In the genomic region with DNA sequence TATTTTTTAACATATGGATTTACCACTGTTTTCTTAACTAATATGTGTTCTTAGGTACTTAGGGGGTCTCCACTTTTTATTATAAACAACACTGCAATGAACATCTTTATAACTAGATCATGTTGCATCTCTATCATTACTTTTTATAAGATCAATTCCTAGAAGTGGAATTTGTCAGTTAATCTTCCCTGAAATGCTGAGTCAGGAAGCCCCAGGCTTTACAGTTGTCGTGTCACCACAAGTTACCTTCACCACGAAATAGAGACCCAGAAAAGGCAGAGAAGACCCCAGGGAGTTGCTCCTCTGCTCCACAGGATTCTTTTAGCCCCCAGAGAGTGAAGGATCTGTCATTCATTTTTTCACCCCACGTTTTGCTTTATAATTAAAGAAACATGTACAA, we compare ENCODE assay signal across 26 cellular contexts. TPM values are rescaled to one million over a fixed set of nuclear protein-coding genes. Genes with fewer than 3 reads are reported as not detected.
DNase-seq lines count a peak whose midpoint lies in the region; ATAC-seq, FAIRE-seq and TF ChIP-seq lines count a peak whose summit lies in the region.
"Had no signal": no experiment of that assay in that cellular context is flagged by ENCODE, and none has a peak within 500 bp of the region (broad histone marks: within the 10 kb centered on the region; RNA-seq: fewer than 3 reads in every experiment).

No MANE protein-coding gene starts in this region.

- no peak overlapping the region for H3K14ac ChIP-seq in H1 (ENCODE audit: insufficient read length)

- BruUV-seq in HepG2 (replicated peaks; lab: Mats Ljungman, UMichigan) = no TSS peak

- H4K8ac ChIP-seq in H1 (ENCODE audit: extremely low read depth, insufficient read depth, low read length) = no peak overlapping the region

- H3K4me2 ChIP-seq in HepG2 (ENCODE audit: low read depth, low read length) = no peak overlapping the region
- H3K4me2 ChIP-seq in H1 (ENCODE audit: insufficient read depth in 1 of 2, low read depth in 2 of 2, low read length in 2 of 2) = no peak overlapping the region
- H3K4me2 ChIP-seq: BLaER1 had no signal

- H4K20me1 ChIP-seq in HepG2 (ENCODE audit: insufficient read depth, low read length) (no peaks in the 10 kb centered on the region), H1 (replicated peaks in 1 of 2; ENCODE audit: control insufficient read depth in 1 of 2, insufficient read depth in 2 of 2, low read length in 2 of 2) (no peaks in the 10 kb centered on the region)
- H4K20me1 ChIP-seq: BLaER1 had no signal

- H3K4me1 ChIP-seq in HepG2 (ENCODE audit: insufficient read depth, low read length) = no peaks in the 10 kb centered on the region
- H3K4me1 ChIP-seq in right lobe of liver = no peaks in the 10 kb centered on the region
- peaks cover 0 to 3% (median 0%) of the 10 kb centered on the region in 4 experiments; a peak in 1 of 7 replicates for H3K4me1 ChIP-seq in H1 (replicated peaks in 1 of 4; ENCODE audit: control insufficient read depth in 3 of 4, insufficient read depth in 4 of 4, low read length in 3 of 4)
- no peaks in the 10 kb centered on the region for H3K4me1 ChIP-seq in heart left ventricle
- H3K4me1 ChIP-seq: BE2C, BLaER1 had no signal

- WGBS in HepG2 (ENCODE audit: low lambda C conversion rate) = 4% methylated on average over 3 of the region's 3 CpGs
- 35% methylated on average over 3 of the region's 3 CpGs for WGBS in right lobe of liver (ENCODE audit: insufficient coverage, low coverage, low lambda C conversion rate, missing lambda C conversion rate)
- whole genome bisulfite sequencing in H1 (ENCODE audit: extremely low coverage in 1 of 2, insufficient coverage in 1 of 2, insufficient read length in 1 of 2, insufficient replicate concordance in 2 of 2, low coverage in 1 of 2, low lambda C conversion rate in 2 of 2, missing lambda C conversion rate in 1 of 2), 2 experiments = 78% methylated on average over 3 of the region's 3 CpGs; no CpG with 5 or more reads in 1 of the 2 experiments
- WGBS in heart left ventricle, 4 donors = 43 to 48% (median 48%) methylated on average over 3 of the region's 3 CpGs

- TF ChIP-seq RAD21 in HepG2 (CRISPR knock-in tag; IDR thresholded peaks at IDR 0.05) = no peak
- no peak for TF ChIP-seq RAD21 in H1 (IDR thresholded peaks at IDR 0.05 in 1 of 2, conservative IDR thresholded peaks at IDR 0.05 in 1 of 2; ENCODE audit: low read depth in 2 of 2, low read length in 2 of 2)

- TF ChIP-seq CTCF in HepG2 (CRISPR knock-in tag; IDR thresholded peaks at IDR 0.05) (no peak), right lobe of liver (IDR thresholded peaks at IDR 0.05) (no peak), H1 (IDR thresholded peaks at IDR 0.05; ENCODE audit: control extremely low read depth in 1 of 3, insufficient read depth in 1 of 3, low read depth in 1 of 3, low read length in 3 of 3) (no peak), heart left ventricle (IDR thresholded peaks at IDR 0.05) (no peak)

- no peak overlapping the region for H2BK20ac ChIP-seq in H1 (ENCODE audit: low read length)

- H3K4me3 ChIP-seq in HepG2 (replicated peaks in 1 of 3; ENCODE audit: insufficient read depth in 1 of 3, low read depth in 2 of 3, low read length in 3 of 3) (no peak overlapping the region), right lobe of liver (no peak overlapping the region), H1 (ENCODE audit: extremely low read depth in 1 of 4, insufficient read depth in 2 of 4, low read depth in 3 of 4, low read length in 4 of 4) (no peak overlapping the region), heart left ventricle (no peak overlapping the region)
- H3K4me3 ChIP-seq: BLaER1, GM12878 had no signal

- no peak overlapping the region for H3K4ac ChIP-seq in H1 (replicated peaks; ENCODE audit: insufficient read length, low read depth, low read length)

- no peaks in the 10 kb centered on the region for H3K23me2 ChIP-seq in H1 (ENCODE audit: low read depth, low read length)

- TF ChIP-seq POLR2A in HepG2 (IDR thresholded peaks at IDR 0.05; ENCODE audit: insufficient read depth in 1 of 2, low read depth in 2 of 2, low read length in 2 of 2) (no peak), right lobe of liver (IDR thresholded peaks at IDR 0.05) (no peak), H1 (IDR thresholded peaks at IDR 0.05; ENCODE audit: control extremely low read depth in 1 of 2, low read depth in 2 of 2, low read length in 2 of 2) (no peak), heart left ventricle (IDR thresholded peaks at IDR 0.05) (no peak)

- no peak overlapping the region for H2BK15ac ChIP-seq in H1 (ENCODE audit: low read length)

- H3K56ac ChIP-seq in H1 (replicated peaks; ENCODE audit: insufficient read length, low read depth, low read length) = no peak overlapping the region

- no peak overlapping the region for H2AK5ac ChIP-seq in H1 (ENCODE audit: low read depth, low read length)

- no peak for ATAC-seq in HepG2
- no peak for ATAC-seq in right lobe of liver
- ATAC-seq in heart left ventricle = no peak
- ATAC-seq: GM12878 had no signal

- no peak overlapping the region for H2BK120ac ChIP-seq in H1 (replicated peaks; ENCODE audit: low read depth, low read length)

- CTCF ChIA-PET in HepG2 (lab: Yijun Ruan, JAX; ENCODE audit: low intra/inter-chr PET ratio, low total read pairs) (no interaction called here), H1 (lab: Charles Lee; ENCODE audit: partially characterized antibody) (interaction anchor here (1.1 kb wide), 1 partner anchor 11 kb away, joined by 3 read pairs; no protein-coding TSS in a partner anchor)

- H3K27ac ChIP-seq in HepG2 (ENCODE audit: extremely low read length, insufficient read depth, low read length) (no peak overlapping the region), right lobe of liver (no peak overlapping the region), H1 (ENCODE audit: low read depth, low read length) (no peak overlapping the region), caudate nucleus (ENCODE audit: low read depth, low read length) (no peak overlapping the region), heart left ventricle (no peak overlapping the region)
- H3K27ac ChIP-seq: 22Rv1, BLaER1 had no signal

- H3K9ac ChIP-seq in HepG2 (ENCODE audit: insufficient read depth, low read depth, low read length) (no peak overlapping the region), H1 (replicated peaks in 1 of 4; ENCODE audit: extremely low read depth in 1 of 4, low read depth in 3 of 4, low read length in 3 of 4) (no peak overlapping the region)
- H3K9ac ChIP-seq: BLaER1 had no signal

- H3K18ac ChIP-seq in H1 (ENCODE audit: extremely low read depth, low read length) = no peak overlapping the region

- H4K91ac ChIP-seq in H1 (replicated peaks; ENCODE audit: insufficient read length, low read length) = no peak overlapping the region

- H3K79me2 ChIP-seq in HepG2 (ENCODE audit: insufficient read depth, low read length) (no peaks in the 10 kb centered on the region), H1 (ENCODE audit: control insufficient read depth in 1 of 2, insufficient read depth in 2 of 2, low read length in 2 of 2) (no peaks in the 10 kb centered on the region)

- POLR2A ChIA-PET in HepG2 (lab: Yijun Ruan, JAX) (no interaction called here), H1 (lab: Charles Lee; ENCODE audit: partially characterized antibody) (no interaction called here)

- no peak overlapping the region for H2BK12ac ChIP-seq in H1 (ENCODE audit: low read depth, low read length)

- no peaks in the 10 kb centered on the region for H3K36me3 ChIP-seq in HepG2 (replicated peaks in 1 of 2; ENCODE audit: control insufficient read depth in 1 of 2, insufficient read depth in 2 of 2, low read length in 2 of 2)
- H3K36me3 ChIP-seq in right lobe of liver = no peaks in the 10 kb centered on the region
- H3K36me3 ChIP-seq in H1 (ENCODE audit: control insufficient read depth in 2 of 4, insufficient read depth in 4 of 4, low read length in 3 of 4) = no peaks in the 10 kb centered on the region
- no peaks in the 10 kb centered on the region for H3K36me3 ChIP-seq in heart left ventricle
- H3K36me3 ChIP-seq: BE2C, BLaER1 had no signal

- no peak overlapping the region for H2AFZ ChIP-seq in HepG2 (ENCODE audit: low read length)
- H2AFZ ChIP-seq in H1 (ENCODE audit: low read length) = no peak overlapping the region

- no peak overlapping the region for H2BK5ac ChIP-seq in H1 (ENCODE audit: low read depth, low read length)

- H3K9me3 ChIP-seq in HepG2 (ENCODE audit: low read length) (no peaks in the 10 kb centered on the region), right lobe of liver (no peaks in the 10 kb centered on the region), H1 (ENCODE audit: insufficient read depth in 2 of 2, low read depth in 1 of 2, low read length in 1 of 2) (no peaks in the 10 kb centered on the region), heart left ventricle (no peaks in the 10 kb centered on the region)
- H3K9me3 ChIP-seq: BE2C, BLaER1 had no signal

- in situ Hi-C loops in HepG2 (cut with HindIII; ENCODE audit: extremely low pct_ligation_motif_present, low pct_unique_long_range_greater_than_20kb) = no loop called here

- no peaks in the 10 kb centered on the region for H3K79me1 ChIP-seq in H1 (ENCODE audit: low read depth, low read length)

- intact Hi-C loops in HepG2 (cut with micrococcal nuclease; ENCODE audit: unreplicated experiment) (no loop called here), right lobe of liver (cut with DNase I) (no loop called here), heart left ventricle (cut with DNase I) (no loop called here)

- H3K27me3 ChIP-seq in HepG2 (ENCODE audit: control insufficient read depth in 1 of 2, insufficient read depth in 2 of 2, low read length in 2 of 2) (no peaks in the 10 kb centered on the region; a peak in 1 of 5 replicates), right lobe of liver (no peaks in the 10 kb centered on the region), H1 (replicated peaks in 1 of 4; ENCODE audit: control insufficient read depth in 3 of 4, extremely low read depth in 1 of 4, insufficient read depth in 3 of 4, low read length in 3 of 4) (no peaks in the 10 kb centered on the region), heart left ventricle (peaks cover 0 to 7% (median 0%) of the 10 kb centered on the region in 9 donors)
- H3K27me3 ChIP-seq: BE2C, BLaER1 had no signal

- no peak for TF ChIP-seq EP300 in HepG2 (IDR thresholded peaks at IDR 0.05; ENCODE audit: low read depth in 2 of 2, low read length in 2 of 2)
- TF ChIP-seq EP300 in HepG2 (CRISPR knock-in tag; IDR thresholded peaks at IDR 0.05; ENCODE audit: borderline replicate concordance) = no peak
- TF ChIP-seq EP300 in H1 (IDR thresholded peaks at IDR 0.05; ENCODE audit: borderline replicate concordance in 1 of 2, low read depth in 2 of 2, low read length in 2 of 2) = no peak

- no peak for DNase-seq in HepG2 (ENCODE audit: low spot score)
- DNase-seq in right lobe of liver = no peak
- DNase-seq in OCI-M1 (lab: John Stamatoyannopoulos, UW) = peak; percentile 2
- DNase-seq in H1 (ENCODE audit: low read depth in 1 of 2, low spot score in 2 of 2) = no peak
- DNase-seq in caudate nucleus (lab: John Stamatoyannopoulos, UW) = no peak
- no peak for DNase-seq in heart left ventricle
- DNase-seq: ACHN; BE2C; C1 segment of cervical spinal cord; CD4-positive, alpha-beta memory T cell; CD4-positive, CD25-positive, alpha-beta regulatory T cell; CD8-positive, alpha-beta memory T cell; COR-L47; DMS 273 treated with DMSO at 0.1 percent for 48 hours; DMS153; DMS53; DMS79; DND-41; EL; GDM1 had no signal

- H3K23ac ChIP-seq in H1 (ENCODE audit: insufficient read length) = no peak overlapping the region

- FAIRE-seq in HepG2 (lab: Jason Lieb, UNC) (no peak), H1 (lab: Jason Lieb, UNC) (no peak)
- FAIRE-seq: GM12878, GM12892, GM18507 had no signal

- H4K5ac ChIP-seq in H1 (ENCODE audit: insufficient read length, low read depth, low read length) = no peak overlapping the region

RNA-seq across cellular contexts. Expression of a gene that starts 34.5 kb away (rescaled TPM):
- total RNA-seq in HepG2 (2016; rRNA removed; fragmentation: Illumina TruSeq; extraction: Trizol) (0.22 and 0.28 TPM in 2 replicates), right lobe of liver (not detected), heart left ventricle (1 to 10 TPM in 6 of 9 donors, under 1 TPM in 3; 0.16 to 3.8 (median 1.7) TPM)
- 0.10 TPM in 1 of 2 replicates, not detected in the other for total RNA-seq in HepG2 (2016; cell fraction: cytosol; rRNA removed; fragmentation: Illumina TruSeq; extraction: Trizol; ENCODE audit: low read depth)
- not detected in 2 replicates for total RNA-seq in HepG2 (2016; cell fraction: insoluble cytoplasmic fraction; rRNA removed; fragmentation: Illumina TruSeq; extraction: Trizol)
- total RNA-seq in HepG2 (2016; cell fraction: membrane; rRNA removed; fragmentation: Illumina TruSeq; extraction: Trizol) = not detected in 2 replicates
- not detected in 2 replicates for total RNA-seq in HepG2 (2016; cell fraction: nucleus; rRNA removed; fragmentation: Illumina TruSeq; extraction: Trizol)
- polyA plus RNA-seq in HepG2 (2011; rRNA removed) (0.08 and 0.16 TPM in 2 replicates), H1 (2011; rRNA removed) (7.9 and 16.4 TPM in 2 replicates), heart left ventricle (under 1 TPM; 0.64 to 0.76 TPM)
- polyA plus RNA-seq in HepG2 (2011; cell fraction: cytosol; rRNA removed) = 0.08 TPM in 1 of 2 replicates, not detected in the other
- not detected in 2 replicates for polyA plus RNA-seq in HepG2 (2011; cell fraction: nucleus; rRNA removed)
- not detected in 2 replicates for polyA plus RNA-seq in HepG2 (2012)
- polyA plus RNA-seq in HepG2 (2016; cell fraction: cytosol; fragmentation: Illumina TruSeq; extraction: Trizol; ENCODE audit: low read depth) = 0.25 and 0.46 TPM in 2 replicates
- 0.29 TPM in 1 of 2 replicates, not detected in the other for polyA plus RNA-seq in HepG2 (2016; cell fraction: insoluble cytoplasmic fraction; fragmentation: Illumina TruSeq; extraction: Trizol; ENCODE audit: low read depth)
- polyA plus RNA-seq in HepG2 (2016; cell fraction: membrane; fragmentation: Illumina TruSeq; extraction: Trizol; ENCODE audit: low read depth) = not detected in 2 replicates
- 0.34 TPM in 1 of 2 replicates, not detected in the other for polyA plus RNA-seq in HepG2 (2016; cell fraction: nucleus; fragmentation: Illumina TruSeq; extraction: Trizol; ENCODE audit: insufficient read depth, low read depth)
- 0.74 TPM in 1 of 2 replicates, not detected in the other for polyA minus RNA-seq in HepG2 (2011; rRNA and poly(A)+ RNA removed; ENCODE audit: low replicate concordance)
- not detected in 2 replicates for polyA minus RNA-seq in HepG2 (2011; cell fraction: cytosol; rRNA and poly(A)+ RNA removed)
- polyA minus RNA-seq in HepG2 (2011; cell fraction: nucleus; rRNA and poly(A)+ RNA removed) = 0.25 and 0.39 TPM in 2 replicates
- 20.9 and 22.8 TPM in 2 replicates for total RNA-seq in H1 (2021; fragmentation: NEBNext Ultra II Directional; extraction: Animal tissue kit (Norgen Biotek cat#: 25700))
- polyA plus RNA-seq in H1 (2011; cell fraction: cytosol; rRNA removed) = 10.6 TPM
- 24.1 TPM for polyA plus RNA-seq in H1 (2011; cell fraction: nucleus; rRNA removed)
- polyA plus RNA-seq in H1 (2012, experiment 1 of 2) = 7.0 to 10.6 TPM (median 8.5 TPM) in 4 replicates
- 2.0 TPM for polyA plus RNA-seq in H1 (2012, experiment 2 of 2)
- polyA plus RNA-seq in H1 (2013, experiment 1 of 2) = 5.9 TPM
- polyA plus RNA-seq in H1 (2013, experiment 2 of 2) = 5.7 TPM
- polyA minus RNA-seq in H1 (2011; rRNA and poly(A)+ RNA removed) = 131 and 152 TPM in 2 replicates
- 23.9 TPM for polyA minus RNA-seq in H1 (2011; cell fraction: cytosol; rRNA and poly(A)+ RNA removed)
- polyA minus RNA-seq in H1 (2011; cell fraction: nucleus; rRNA and poly(A)+ RNA removed) = 279 TPM
- total RNA-seq: CD4-positive, alpha-beta memory T cell; CD4-positive, CD25-positive, alpha-beta regulatory T cell; CD8-positive, alpha-beta memory T cell had no signal
- polyA plus RNA-seq: CD14-positive monocyte; CD4-positive, alpha-beta memory T cell; CD4-positive, CD25-positive, alpha-beta regulatory T cell; CD8-positive, alpha-beta memory T cell had no signal

RNA-seq across cellular contexts. Expression of a gene that starts 54.2 kb away (rescaled TPM):
- total RNA-seq in HepG2 (2016; rRNA removed; fragmentation: Illumina TruSeq; extraction: Trizol) (12.3 and 19.9 TPM in 2 replicates), right lobe of liver (1 to 10 TPM; 4.5 to 9.0 (median 6.9) TPM), heart left ventricle (10 to 100 TPM in 7 of 9 donors, 1 to 10 TPM in 2; 7.9 to 15.9 (median 11.6) TPM)
- total RNA-seq in HepG2 (2016; cell fraction: cytosol; rRNA removed; fragmentation: Illumina TruSeq; extraction: Trizol; ENCODE audit: low read depth) = 33.8 and 44.2 TPM in 2 replicates
- 13.4 and 17.2 TPM in 2 replicates for total RNA-seq in HepG2 (2016; cell fraction: insoluble cytoplasmic fraction; rRNA removed; fragmentation: Illumina TruSeq; extraction: Trizol)
- total RNA-seq in HepG2 (2016; cell fraction: membrane; rRNA removed; fragmentation: Illumina TruSeq; extraction: Trizol) = 12.0 and 14.0 TPM in 2 replicates
- total RNA-seq in HepG2 (2016; cell fraction: nucleus; rRNA removed; fragmentation: Illumina TruSeq; extraction: Trizol) = 41.9 and 54.6 TPM in 2 replicates
- polyA plus RNA-seq in HepG2 (2011; rRNA removed) (7.7 and 8.4 TPM in 2 replicates), H1 (2011; rRNA removed) (4.5 and 9.6 TPM in 2 replicates), heart left ventricle (10 to 100 TPM in 1 of 2 donors, 1 to 10 TPM in 1; 5.7 to 14.0 TPM)
- polyA plus RNA-seq in HepG2 (2011; cell fraction: cytosol; rRNA removed) = 1.0 and 2.2 TPM in 2 replicates
- 14.0 and 18.5 TPM in 2 replicates for polyA plus RNA-seq in HepG2 (2011; cell fraction: nucleus; rRNA removed)
- 6.2 and 6.5 TPM in 2 replicates for polyA plus RNA-seq in HepG2 (2012)
- polyA plus RNA-seq in HepG2 (2016; cell fraction: cytosol; fragmentation: Illumina TruSeq; extraction: Trizol; ENCODE audit: low read depth) = 1.2 and 1.3 TPM in 2 replicates
- 8.7 and 10.3 TPM in 2 replicates for polyA plus RNA-seq in HepG2 (2016; cell fraction: insoluble cytoplasmic fraction; fragmentation: Illumina TruSeq; extraction: Trizol; ENCODE audit: low read depth)
- 1.9 and 2.6 TPM in 2 replicates for polyA plus RNA-seq in HepG2 (2016; cell fraction: membrane; fragmentation: Illumina TruSeq; extraction: Trizol; ENCODE audit: low read depth)
- 38.7 and 47.3 TPM in 2 replicates for polyA plus RNA-seq in HepG2 (2016; cell fraction: nucleus; fragmentation: Illumina TruSeq; extraction: Trizol; ENCODE audit: insufficient read depth, low read depth)
- 7.0 and 40.9 TPM in 2 replicates for polyA minus RNA-seq in HepG2 (2011; rRNA and poly(A)+ RNA removed; ENCODE audit: low replicate concordance)
- polyA minus RNA-seq in HepG2 (2011; cell fraction: cytosol; rRNA and poly(A)+ RNA removed) = 4.8 and 5.2 TPM in 2 replicates
- 57.9 and 70.0 TPM in 2 replicates for polyA minus RNA-seq in HepG2 (2011; cell fraction: nucleus; rRNA and poly(A)+ RNA removed)
- total RNA-seq in H1 (2021; fragmentation: NEBNext Ultra II Directional; extraction: Animal tissue kit (Norgen Biotek cat#: 25700)) = 24.3 and 29.3 TPM in 2 replicates
- 11.2 TPM for polyA plus RNA-seq in H1 (2011; cell fraction: cytosol; rRNA removed)
- 12.2 TPM for polyA plus RNA-seq in H1 (2011; cell fraction: nucleus; rRNA removed)
- polyA plus RNA-seq in H1 (2012, experiment 1 of 2) = 10.1 to 18.8 TPM (median 12.0 TPM) in 4 replicates
- polyA plus RNA-seq in H1 (2012, experiment 2 of 2) = 1.2 TPM
- polyA plus RNA-seq in H1 (2013, experiment 1 of 2) = 22.7 TPM
- polyA plus RNA-seq in H1 (2013, experiment 2 of 2) = 18.3 TPM
- polyA minus RNA-seq in H1 (2011; rRNA and poly(A)+ RNA removed) = 24.1 and 33.3 TPM in 2 replicates
- 9.3 TPM for polyA minus RNA-seq in H1 (2011; cell fraction: cytosol; rRNA and poly(A)+ RNA removed)
- 74.0 TPM for polyA minus RNA-seq in H1 (2011; cell fraction: nucleus; rRNA and poly(A)+ RNA removed)
